Comparison of ENCODE assay signal across 12 cellular contexts in genomic region chr1:110634086-110634454, GRCh38. TPM values are rescaled to one million over a fixed set of nuclear protein-coding genes. Genes with fewer than 3 reads are reported as not detected.
DNase-seq lines count a peak whose midpoint lies in the region; ATAC-seq and TF ChIP-seq lines count a peak whose summit lies in the region.
"Had no signal": no experiment of that assay in that cellular context is flagged by ENCODE, and none has a peak within 500 bp of the region (broad histone marks: within the 10 kb centered on the region; RNA-seq: fewer than 3 reads in every experiment).

No MANE protein-coding gene starts in this region.

- peaks cover 3% of the 10 kb centered on the region; the same call in 1 of the 2 replicates for H3K4me1 ChIP-seq in IMR-90 (ENCODE audit: control insufficient read depth, insufficient read depth, low read length)
- H3K4me1 ChIP-seq: HAP-1, neural progenitor cell had no signal

- no peak overlapping the region for H4K8ac ChIP-seq in IMR-90 (ENCODE audit: low read depth in 2 of 2, low read length in 2 of 2)

- no peak for DNase-seq in activated naive CD4-positive, alpha-beta T cell treated with anti-CD3 and anti-CD28 coated beads, Interleukin-2, amount 10 ng/mL, durations not matched to agents 7 days and 5 days
- DNase-seq in activated naive CD4-positive, alpha-beta T cell treated with anti-CD3 and anti-CD28 coated beads, Interleukin-2, amount 50 U/mL, for 16 hours: no peak
- DNase-seq in IMR-90 (no peak), NCI-H1105 (lab: John Stamatoyannopoulos, UW) (no peak)
- no peak for DNase-seq in activated T-helper 2 cell treated with anti-CD3 and anti-CD28 coated beads, Interferon-gamma antibody, Interleukin-2, Interleukin-4, amounts not matched to agents 10 μg/mL and 5 μg/mL and 100 μg/mL, durations not matched to agents 14 hours and 24 hours and 36 hours (ENCODE audit: low spot score)
- no peak for DNase-seq in stimulated activated effector memory CD8-positive, alpha-beta T cell treated with anti-CD3 and anti-CD28 coated beads, Interleukin-12 subunit alpha, Interleukin-12 subunit beta, amount 100 ng/mL, for 72 hours (ENCODE audit: low spot score in 2 of 2)
- DNase-seq in stimulated activated CD4-positive, alpha-beta T cell treated with anti-CD3 and anti-CD28 coated beads, Interleukin-2, amount 100 ng/mL, for 24 hours: no peak

- H4K91ac ChIP-seq in IMR-90 (ENCODE audit: insufficient read depth, low read depth, low read length): peak overlapping the region; percentile 39; the same call in 1 of the 2 replicates

- no peak overlapping the region for H3K4me3 ChIP-seq in IMR-90 (ENCODE audit: insufficient read depth, low read depth, low read length)
- H3K4me3 ChIP-seq: HAP-1, hepatocyte, neural progenitor cell had no signal

- H2BK15ac ChIP-seq in IMR-90 (ENCODE audit: low read depth, low read length): 0 out of 3 replicates have a peak overlapping the region, but pooled peaks have one; percentile 9

- H3K27ac ChIP-seq in IMR-90 (ENCODE audit: insufficient read depth, low read length): no peak overlapping the region
- H3K27ac ChIP-seq: hepatocyte, neural progenitor cell had no signal

- H3K36me3 ChIP-seq in IMR-90 (ENCODE audit: control insufficient read depth, insufficient read depth, low read length): no peaks in the 10 kb centered on the region
- H3K36me3 ChIP-seq: HAP-1, neural progenitor cell had no signal

- no peak overlapping the region for H2BK5ac ChIP-seq in IMR-90 (ENCODE audit: low read depth, low read length, poor library complexity, severe bottlenecking)

- no peak overlapping the region for H4K5ac ChIP-seq in IMR-90 (ENCODE audit: low read depth, low read length)

- no peak overlapping the region for H3K9ac ChIP-seq in IMR-90 (ENCODE audit: low read depth, low read length)
- H3K9ac ChIP-seq: neural progenitor cell had no signal

- no peak for TF ChIP-seq POLR2A in IMR-90 (IDR thresholded peaks at IDR 0.05; ENCODE audit: low read depth, low read length)

- no CpG with 5 or more reads among the region's 1 CpG for WGBS in IMR-90 (ENCODE audit: extremely low coverage in 2 of 2, insufficient read length in 1 of 2), 2 experiments

- no peak overlapping the region for H3K14ac ChIP-seq in IMR-90 (replicated peaks; ENCODE audit: low read depth, low read length)

- POLR2A ChIA-PET in IMR-90 (lab: Charles Lee; ENCODE audit: unreplicated experiment): no interaction called here

- no peak overlapping the region for H3K23ac ChIP-seq in IMR-90 (ENCODE audit: low read depth, low read length)

- peaks cover 9% of the 10 kb centered on the region; the same call in 1 of the 2 replicates for H3K27me3 ChIP-seq in IMR-90 (ENCODE audit: control insufficient read depth, insufficient read depth, low read length)
- H3K27me3 ChIP-seq: neural progenitor cell had no signal

- no peaks in the 10 kb centered on the region for H3K9me3 ChIP-seq in IMR-90 (ENCODE audit: control insufficient read depth, insufficient read depth, low read length)
- H3K9me3 ChIP-seq: HAP-1 had no signal

- no peak overlapping the region for H3K4ac ChIP-seq in IMR-90 (ENCODE audit: low read depth, low read length)

- dilution Hi-C loops in IMR-90 (cut with HindIII; ENCODE audit: low sequenced_read_pairs, unreplicated experiment): no loop called here

- peak overlapping the region; percentile 35; the same call in 1 of the 2 replicates for H2AK5ac ChIP-seq in IMR-90 (ENCODE audit: low read depth, low read length)

- no peak overlapping the region for H2AK9ac ChIP-seq in IMR-90 (replicated peaks; ENCODE audit: low read depth, low read length, poor library complexity)

- H3K18ac ChIP-seq in IMR-90 (ENCODE audit: low read depth, low read length): no peak overlapping the region; the same call in 1 of the 2 replicates

- H3K27ac Mint-ChIP-seq in activated naive CD4-positive, alpha-beta T cell treated with anti-CD3 and anti-CD28 coated beads, Interleukin-2, amount 10 ng/mL, durations not matched to agents 7 days and 5 days: no peak overlapping the region
- H3K27ac Mint-ChIP-seq in activated T-helper 2 cell treated with anti-CD3 and anti-CD28 coated beads, Interferon-gamma antibody, Interleukin-2, Interleukin-4, amounts not matched to agents 10 μg/mL and 5 μg/mL and 100 μg/mL, durations not matched to agents 14 hours and 24 hours and 36 hours: peak overlapping the region; percentile 91
- peak overlapping the region; percentile 85 for H3K27ac Mint-ChIP-seq in stimulated activated effector memory CD8-positive, alpha-beta T cell treated with anti-CD3 and anti-CD28 coated beads, Interleukin-12 subunit alpha, Interleukin-12 subunit beta, amount 100 ng/mL, for 72 hours
- H3K27ac Mint-ChIP-seq: neural progenitor cell had no signal

- BruUV-seq in IMR-90 (replicated peaks; lab: Mats Ljungman, UMichigan): no TSS peak

- in situ Hi-C loops in IMR-90 (cut with MboI; ENCODE audit: low sequenced_read_pairs): loop anchor here (5.0 kb wide), 1 partner anchor 133 kb away; no protein-coding TSS in a partner anchor

- H3K9me3 Mint-ChIP-seq in activated naive CD4-positive, alpha-beta T cell treated with anti-CD3 and anti-CD28 coated beads, Interleukin-2, amount 10 ng/mL, durations not matched to agents 7 days and 5 days: peaks cover 1% of the 10 kb centered on the region
- H3K9me3 Mint-ChIP-seq in activated T-helper 2 cell treated with anti-CD3 and anti-CD28 coated beads, Interferon-gamma antibody, Interleukin-2, Interleukin-4, amounts not matched to agents 10 μg/mL and 5 μg/mL and 100 μg/mL, durations not matched to agents 14 hours and 24 hours and 36 hours: no peaks in the 10 kb centered on the region
- no peaks in the 10 kb centered on the region for H3K9me3 Mint-ChIP-seq in stimulated activated effector memory CD8-positive, alpha-beta T cell treated with anti-CD3 and anti-CD28 coated beads, Interleukin-12 subunit alpha, Interleukin-12 subunit beta, amount 100 ng/mL, for 72 hours
- H3K9me3 Mint-ChIP-seq: neural progenitor cell had no signal

- H3K36me3 Mint-ChIP-seq in activated naive CD4-positive, alpha-beta T cell treated with anti-CD3 and anti-CD28 coated beads, Interleukin-2, amount 10 ng/mL, durations not matched to agents 7 days and 5 days: peaks cover 8% of the 10 kb centered on the region
- H3K36me3 Mint-ChIP-seq in activated T-helper 2 cell treated with anti-CD3 and anti-CD28 coated beads, Interferon-gamma antibody, Interleukin-2, Interleukin-4, amounts not matched to agents 10 μg/mL and 5 μg/mL and 100 μg/mL, durations not matched to agents 14 hours and 24 hours and 36 hours (ENCODE audit: low read depth): no peaks in the 10 kb centered on the region
- no peaks in the 10 kb centered on the region for H3K36me3 Mint-ChIP-seq in stimulated activated effector memory CD8-positive, alpha-beta T cell treated with anti-CD3 and anti-CD28 coated beads, Interleukin-12 subunit alpha, Interleukin-12 subunit beta, amount 100 ng/mL, for 72 hours
- H3K36me3 Mint-ChIP-seq: neural progenitor cell had no signal

- no peak overlapping the region for H2BK20ac ChIP-seq in IMR-90 (ENCODE audit: low read depth, low read length)

- no peaks in the 10 kb centered on the region for H4K20me1 ChIP-seq in IMR-90 (ENCODE audit: insufficient read depth, low read length)

- CTCF ChIA-PET in activated naive CD4-positive, alpha-beta T cell treated with anti-CD3 and anti-CD28 coated beads, Interleukin-2, amount 10 ng/mL, durations not matched to agents 7 days and 5 days (lab: Charles Lee): interaction anchor here (5.8 kb wide), 1 partner anchor 13 kb away, joined by 59 read pairs; no protein-coding TSS in a partner anchor
- CTCF ChIA-PET in IMR-90 (lab: Yijun Ruan, JAX): no interaction called here

- H3K4me2 ChIP-seq in IMR-90 (ENCODE audit: low read depth, low read length): no peak overlapping the region
- H3K4me2 ChIP-seq: hepatocyte, neural progenitor cell had no signal

- TF ChIP-seq CTCF in IMR-90 (conservative IDR thresholded peaks at IDR 0.05; ENCODE audit: low read depth, low read length): no peak

- H3K79me1 ChIP-seq in IMR-90 (ENCODE audit: low read depth in 1 of 2, low read length in 2 of 2): no peaks in the 10 kb centered on the region

- no peak overlapping the region for H2BK120ac ChIP-seq in IMR-90 (ENCODE audit: low read depth, low read length)

- ATAC-seq in IMR-90 (ENCODE audit: low read depth) (no peak), GM18498 (IDR thresholded peaks at IDR 0.05; ENCODE audit: unreplicated experiment) (no peak)
- no peak for ATAC-seq in stimulated activated effector memory CD8-positive, alpha-beta T cell treated with anti-CD3 and anti-CD28 coated beads, Interleukin-12 subunit alpha, Interleukin-12 subunit beta, amount 100 ng/mL, for 72 hours

- no peaks in the 10 kb centered on the region for H3K9me1 ChIP-seq in IMR-90 (ENCODE audit: insufficient read depth, low read length)

- H2AFZ ChIP-seq in IMR-90 (replicated peaks; ENCODE audit: low read length, poor library complexity): no peak overlapping the region
- H2AFZ ChIP-seq: hepatocyte, neural progenitor cell had no signal

- H3K56ac ChIP-seq in IMR-90 (ENCODE audit: extremely low read depth, insufficient read depth, low read length): no peak overlapping the region

- TF ChIP-seq RAD21 in IMR-90 (IDR thresholded peaks at IDR 0.05; ENCODE audit: low read length): no peak

- intact Hi-C loops in IMR-90 (cut with micrococcal nuclease): no loop called here
- intact Hi-C loops in activated T-helper 2 cell treated with anti-CD3 and anti-CD28 coated beads, Interferon-gamma antibody, Interleukin-2, Interleukin-4, amounts not matched to agents 10 μg/mL and 5 μg/mL and 100 μg/mL, durations not matched to agents 14 hours and 24 hours and 36 hours (cut with micrococcal nuclease): loop anchor here (2.0 to 10.0 kb wide), 5 partner anchors 148 to 841 kb away; partner anchors contain the start of genes C1orf162, CEPT1, DRAM2 and LRIF1

- no peaks in the 10 kb centered on the region for H3K27me3 Mint-ChIP-seq in activated naive CD4-positive, alpha-beta T cell treated with anti-CD3 and anti-CD28 coated beads, Interleukin-2, amount 10 ng/mL, durations not matched to agents 7 days and 5 days
- no peaks in the 10 kb centered on the region for H3K27me3 Mint-ChIP-seq in activated T-helper 2 cell treated with anti-CD3 and anti-CD28 coated beads, Interferon-gamma antibody, Interleukin-2, Interleukin-4, amounts not matched to agents 10 μg/mL and 5 μg/mL and 100 μg/mL, durations not matched to agents 14 hours and 24 hours and 36 hours (ENCODE audit: low read depth)

- peak overlapping the region; percentile 57 for H3K4me3 Mint-ChIP-seq in activated naive CD4-positive, alpha-beta T cell treated with anti-CD3 and anti-CD28 coated beads, Interleukin-2, amount 10 ng/mL, durations not matched to agents 7 days and 5 days
- H3K4me3 Mint-ChIP-seq in activated T-helper 2 cell treated with anti-CD3 and anti-CD28 coated beads, Interferon-gamma antibody, Interleukin-2, Interleukin-4, amounts not matched to agents 10 μg/mL and 5 μg/mL and 100 μg/mL, durations not matched to agents 14 hours and 24 hours and 36 hours (ENCODE audit: low read depth): no peak overlapping the region
- peak overlapping the region; percentile 58 for H3K4me3 Mint-ChIP-seq in stimulated activated effector memory CD8-positive, alpha-beta T cell treated with anti-CD3 and anti-CD28 coated beads, Interleukin-12 subunit alpha, Interleukin-12 subunit beta, amount 100 ng/mL, for 72 hours
- H3K4me3 Mint-ChIP-seq: neural progenitor cell had no signal

- H3K4me1 Mint-ChIP-seq in activated naive CD4-positive, alpha-beta T cell treated with anti-CD3 and anti-CD28 coated beads, Interleukin-2, amount 10 ng/mL, durations not matched to agents 7 days and 5 days: peaks cover 26% of the 10 kb centered on the region
- H3K4me1 Mint-ChIP-seq in activated T-helper 2 cell treated with anti-CD3 and anti-CD28 coated beads, Interferon-gamma antibody, Interleukin-2, Interleukin-4, amounts not matched to agents 10 μg/mL and 5 μg/mL and 100 μg/mL, durations not matched to agents 14 hours and 24 hours and 36 hours (ENCODE audit: low read depth): peaks cover 58% of the 10 kb centered on the region
- H3K4me1 Mint-ChIP-seq in stimulated activated effector memory CD8-positive, alpha-beta T cell treated with anti-CD3 and anti-CD28 coated beads, Interleukin-12 subunit alpha, Interleukin-12 subunit beta, amount 100 ng/mL, for 72 hours: peaks cover 26% of the 10 kb centered on the region
- H3K4me1 Mint-ChIP-seq: neural progenitor cell had no signal

RNA-seq across cellular contexts. Expression of gene KCNA2, which starts 27.9 kb away (rescaled TPM):
- total RNA-seq in IMR-90 (2012; rRNA removed): under 0.01 TPM in 1 of 2 replicates, not detected in the other
- not detected in 2 replicates for polyA plus RNA-seq in IMR-90 (2012; rRNA removed)
- 0.01 and 0.13 TPM in 2 replicates for polyA plus RNA-seq in IMR-90 (2012; cell fraction: cytosol; rRNA removed)
- polyA plus RNA-seq in IMR-90 (2012; cell fraction: nucleus; rRNA removed; ENCODE audit: low replicate concordance): under 0.01 TPM in 1 of 2 replicates, not detected in the other
- 0.16 and 0.21 TPM in 2 replicates for total RNA-seq in activated T-helper 2 cell treated with anti-CD3 and anti-CD28 coated beads, Interferon-gamma antibody, Interleukin-2, Interleukin-4, amounts not matched to agents 10 μg/mL and 5 μg/mL and 100 μg/mL, durations not matched to agents 14 hours and 24 hours and 36 hours
- total RNA-seq: renal cortical epithelial cell had no signal

RNA-seq across cellular contexts. Expression of gene KCNA3, which starts 40.7 kb away (rescaled TPM):
- under 0.01 TPM in 2 replicates for total RNA-seq in IMR-90 (2012; rRNA removed)
- 0.09 TPM in 1 of 2 replicates, not detected in the other for polyA plus RNA-seq in IMR-90 (2012; rRNA removed)
- 0.01 and 0.04 TPM in 2 replicates for polyA plus RNA-seq in IMR-90 (2012; cell fraction: cytosol; rRNA removed)
- polyA plus RNA-seq in IMR-90 (2012; cell fraction: nucleus; rRNA removed; ENCODE audit: low replicate concordance): 0.02 TPM in 1 of 2 replicates, not detected in the other
- 24.0 and 24.4 TPM in 2 replicates for total RNA-seq in activated T-helper 2 cell treated with anti-CD3 and anti-CD28 coated beads, Interferon-gamma antibody, Interleukin-2, Interleukin-4, amounts not matched to agents 10 μg/mL and 5 μg/mL and 100 μg/mL, durations not matched to agents 14 hours and 24 hours and 36 hours
- total RNA-seq: renal cortical epithelial cell had no signal
- polyA plus RNA-seq: hepatocyte had no signal

Comparison
In these comparisons a context has a peak if more than half of its experiments do, and no peak if none do; other contexts are left out.
1. RNA of gene KCNA3, which starts 40.7 kb away (total RNA-seq): 24.0 to 24.4 TPM in activated T-helper 2 cell treated with anti-CD3 and anti-CD28 coated beads, Interferon-gamma antibody, Interleukin-2, Interleukin-4, amounts not matched to agents 10 μg/mL and 5 μg/mL and 100 μg/mL, durations not matched to agents 14 hours and 24 hours and 36 hours; under 0.01 TPM in IMR-90; every median in the first group is over 10 times any median in the second.